In the genomic region with DNA sequence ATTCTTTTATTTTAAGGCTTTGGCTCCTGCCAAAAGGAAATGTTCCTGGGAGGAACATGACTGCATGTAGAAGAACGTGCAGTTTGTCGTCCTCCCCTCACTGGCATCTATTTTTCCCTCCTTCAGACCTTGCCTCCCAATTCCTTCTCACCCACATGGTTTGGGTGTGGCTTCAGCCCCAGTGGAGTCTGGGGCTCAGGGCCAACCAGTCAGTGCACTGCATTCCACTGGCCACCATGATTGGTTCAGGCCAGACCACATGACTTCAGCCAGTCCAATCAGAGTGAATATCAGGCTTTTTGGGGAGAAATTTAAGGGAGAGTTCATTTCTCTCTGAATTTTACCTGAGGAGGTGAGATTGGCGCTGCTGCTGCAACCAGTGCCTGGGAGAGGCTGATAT, we compare ENCODE assay signal across 27 cellular contexts.
"Had no signal": no experiment of that assay in that cellular context is flagged by ENCODE, and none has a peak within 500 bp of the region (broad histone marks: within the 10 kb centered on the region; RNA-seq: fewer than 3 reads in every experiment).

No MANE protein-coding gene starts in this region.

- H3K36me3 ChIP-seq: cardiac muscle cell had no signal

- H3K27ac ChIP-seq: cardiac muscle cell had no signal

- H3K4me3 Mint-ChIP-seq: activated B cell treated with CpG ODN at 0.5 μM for 24 hours; activated CD4-positive, alpha-beta memory T cell treated with anti-CD3 and anti-CD28 coated beads for 36 hours; activated CD4-positive, alpha-beta T cell treated with anti-CD3 and anti-CD28 coated beads, Interleukin-2, amount 10 ng/mL, durations not matched to agents 7 days and 5 days; activated naive CD4-positive, alpha-beta T cell treated with anti-CD3 and anti-CD28 coated beads for 36 hours; activated naive CD8-positive, alpha-beta T cell; activated T-helper 17 cell treated with anti-CD3 and anti-CD28 coated beads, Interleukin-2, amount 50 U/mL, for 72 hours; brain; T-helper 1 cell treated with Interleukin-12 subunit alpha and Interleukin-12 subunit beta and Interleukin-4 antibody, amounts not matched to agents 30 μg/mL and 1 μg/mL, for 36 hours had no signal

- DNase-seq: activated B cell treated with CpG ODN at 0.5 μM for 24 hours; activated CD4-positive, alpha-beta memory T cell treated with anti-CD3 and anti-CD28 coated beads for 36 hours; activated CD4-positive, alpha-beta T cell treated with anti-CD3 and anti-CD28 coated beads, Interleukin-2, amount 10 ng/mL, durations not matched to agents 7 days and 5 days; activated gamma-delta T cell; activated naive CD4-positive, alpha-beta T cell treated with anti-CD3 and anti-CD28 coated beads for 36 hours; activated T-cell treated with anti-CD3 and anti-CD28 coated beads for 4 hours; activated T-cell treated with anti-CD3 and anti-CD28 coated beads, Interleukin-2, amount 50 U/mL, for 48 hours; amygdala; Kasumi-1; NCI-H1092; NCI-H1417 treated with DMSO at 0.1 percent for 48 hours; NCI-H1694; NCI-H2029; NCI-H2107; NCI-H2171 treated with DMSO at 0.1 percent for 48 hours; NCI-H226; NCI-H510A; NCI-H526 treated with DMSO at 0.1 percent for 48 hours; PC-3; SHP77 treated with DMSO at 0.1 percent for 48 hours had no signal

- FAIRE-seq: astrocyte, RCC 7860 had no signal

- H3K4me3 ChIP-seq: cardiac muscle cell had no signal

- H3K9me3 Mint-ChIP-seq: activated B cell treated with CpG ODN at 0.5 μM for 24 hours; activated CD4-positive, alpha-beta memory T cell treated with anti-CD3 and anti-CD28 coated beads for 36 hours; activated CD4-positive, alpha-beta T cell treated with anti-CD3 and anti-CD28 coated beads, Interleukin-2, amount 10 ng/mL, durations not matched to agents 7 days and 5 days; activated naive CD4-positive, alpha-beta T cell treated with anti-CD3 and anti-CD28 coated beads for 36 hours; activated T-helper 17 cell treated with anti-CD3 and anti-CD28 coated beads, Interleukin-2, amount 50 U/mL, for 72 hours; T-helper 1 cell treated with Interleukin-12 subunit alpha and Interleukin-12 subunit beta and Interleukin-4 antibody, amounts not matched to agents 30 μg/mL and 1 μg/mL, for 36 hours had no signal

- H3K27me3 Mint-ChIP-seq: activated B cell treated with CpG ODN at 0.5 μM for 24 hours; activated CD4-positive, alpha-beta memory T cell treated with anti-CD3 and anti-CD28 coated beads for 36 hours; activated CD4-positive, alpha-beta T cell treated with anti-CD3 and anti-CD28 coated beads, Interleukin-2, amount 10 ng/mL, durations not matched to agents 7 days and 5 days; activated naive CD8-positive, alpha-beta T cell; activated T-helper 17 cell treated with anti-CD3 and anti-CD28 coated beads, Interleukin-2, amount 50 U/mL, for 72 hours had no signal

- ATAC-seq: activated T-helper 17 cell treated with anti-CD3 and anti-CD28 coated beads, Interleukin-2, amount 50 U/mL, for 72 hours; PC-3 had no signal

- H3K36me3 Mint-ChIP-seq: activated CD4-positive, alpha-beta memory T cell treated with anti-CD3 and anti-CD28 coated beads for 36 hours; brain had no signal

- H3K27ac Mint-ChIP-seq: activated B cell treated with CpG ODN at 0.5 μM for 24 hours; activated CD4-positive, alpha-beta memory T cell treated with anti-CD3 and anti-CD28 coated beads for 36 hours; activated CD4-positive, alpha-beta T cell treated with anti-CD3 and anti-CD28 coated beads, Interleukin-2, amount 10 ng/mL, durations not matched to agents 7 days and 5 days; activated naive CD4-positive, alpha-beta T cell treated with anti-CD3 and anti-CD28 coated beads for 36 hours; activated naive CD8-positive, alpha-beta T cell; activated T-helper 17 cell treated with anti-CD3 and anti-CD28 coated beads, Interleukin-2, amount 50 U/mL, for 72 hours; T-helper 1 cell treated with Interleukin-12 subunit alpha and Interleukin-12 subunit beta and Interleukin-4 antibody, amounts not matched to agents 30 μg/mL and 1 μg/mL, for 36 hours had no signal

- H3K27me3 ChIP-seq: cardiac muscle cell had no signal

- H3K4me1 Mint-ChIP-seq: activated B cell treated with CpG ODN at 0.5 μM for 24 hours; activated CD4-positive, alpha-beta T cell treated with anti-CD3 and anti-CD28 coated beads, Interleukin-2, amount 10 ng/mL, durations not matched to agents 7 days and 5 days; activated T-helper 17 cell treated with anti-CD3 and anti-CD28 coated beads, Interleukin-2, amount 50 U/mL, for 72 hours had no signal
